9 cellular contexts compared by ENCODE assay signal in the genomic region with DNA sequence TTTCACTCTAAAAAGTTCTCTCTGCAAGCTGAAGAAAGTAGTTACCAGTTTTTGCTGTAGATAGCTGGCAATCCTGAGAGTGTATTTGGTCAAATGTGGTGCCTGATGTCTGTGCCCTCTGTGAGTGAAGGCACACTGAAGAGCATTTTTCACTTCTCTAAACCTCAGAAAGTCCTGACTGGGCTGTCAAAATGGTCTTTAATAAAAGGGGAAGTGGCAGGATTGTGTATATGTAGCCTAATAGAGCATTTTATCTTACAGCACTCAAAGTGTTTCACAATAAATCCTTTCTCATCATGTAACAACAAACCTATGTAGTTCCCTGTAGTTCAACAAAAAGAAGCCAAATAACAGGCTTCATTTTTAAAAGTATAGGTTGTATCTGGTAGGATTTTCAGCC.
DNase-seq lines count a peak whose midpoint lies in the region; ATAC-seq and TF ChIP-seq lines count a peak whose summit lies in the region.
"Had no signal": no experiment of that assay in that cellular context is flagged by ENCODE, and none has a peak within 500 bp of the region (broad histone marks: within the 10 kb centered on the region; RNA-seq: fewer than 3 reads in every experiment).

No MANE protein-coding gene starts in this region.

- H3K27me3 Mint-ChIP-seq in T-cell, result no peaks in the 10 kb centered on the region
- H3K27me3 Mint-ChIP-seq in CD4-positive, alpha-beta memory T cell, result no peaks in the 10 kb centered on the region

- ATAC-seq in HG03196 (IDR thresholded peaks at IDR 0.05; ENCODE audit: unreplicated experiment) (peak; percentile 98), T-cell (replicated peaks in 1 of 4) (no peak)

- no peaks in the 10 kb centered on the region for H3K36me3 ChIP-seq in CD4-positive, alpha-beta memory T cell (ENCODE audit: insufficient read depth, low read length)

- H3K27ac Mint-ChIP-seq in T-cell, result no peak overlapping the region
- H3K27ac Mint-ChIP-seq in CD4-positive, alpha-beta memory T cell, result no peak overlapping the region

- POLR2A ChIA-PET in GM10248 (lab: Yijun Ruan, JAX), result no interaction called here
- POLR2A ChIA-PET in HEK293T (lab: Yijun Ruan, JAX), result no interaction called here
- POLR2A ChIA-PET in T-cell (lab: Charles Lee), result no interaction called here
- POLR2A ChIA-PET in CD4-positive, alpha-beta memory T cell (lab: Charles Lee; ENCODE audit: partially characterized antibody), result no interaction called here

- no peaks in the 10 kb centered on the region for H3K27me3 ChIP-seq in CD4-positive, alpha-beta memory T cell (ENCODE audit: insufficient read depth, low read length)

- H3K36me3 Mint-ChIP-seq in T-cell, result no peaks in the 10 kb centered on the region
- H3K36me3 Mint-ChIP-seq in CD4-positive, alpha-beta memory T cell, result no peaks in the 10 kb centered on the region

- TF ChIP-seq CTCF in GM10248 (IDR thresholded peaks at IDR 0.05; ENCODE audit: control extremely low read depth, extremely low read depth, low read depth, missing control alignments) (no peak), GM20000 (IDR thresholded peaks at IDR 0.05; ENCODE audit: extremely low read depth, missing control alignments) (no peak)

- H3K9me3 ChIP-seq in CD4-positive, alpha-beta memory T cell (ENCODE audit: control insufficient read depth in 1 of 2, low read length in 2 of 2), result no peaks in the 10 kb centered on the region

- intact Hi-C loops in CD4-positive, alpha-beta memory T cell (cut with micrococcal nuclease), result no loop called here

- H3K4me3 Mint-ChIP-seq in T-cell, result no peak overlapping the region
- H3K4me3 Mint-ChIP-seq in CD4-positive, alpha-beta memory T cell, result no peak overlapping the region
- H3K4me3 Mint-ChIP-seq: neural crest cell had no signal

- H3K4me1 ChIP-seq in CD4-positive, alpha-beta memory T cell (ENCODE audit: insufficient read depth, low read length), result no peaks in the 10 kb centered on the region

- H3K4me1 Mint-ChIP-seq in T-cell, result no peaks in the 10 kb centered on the region
- no peaks in the 10 kb centered on the region for H3K4me1 Mint-ChIP-seq in CD4-positive, alpha-beta memory T cell
- H3K4me1 Mint-ChIP-seq: neural crest cell had no signal

- no peaks in the 10 kb centered on the region for H3K9me3 Mint-ChIP-seq in T-cell
- H3K9me3 Mint-ChIP-seq in CD4-positive, alpha-beta memory T cell, result no peaks in the 10 kb centered on the region
- H3K9me3 Mint-ChIP-seq: neural crest cell had no signal

- peak; percentile 23 for DNase-seq in GM10248 (ENCODE audit: extremely low spot score)
- peak; percentile 18 for DNase-seq in GM20000 (ENCODE audit: low spot score)
- peak; percentile 3 for DNase-seq in UCSD-AML1 (lab: John Stamatoyannopoulos, UW; ENCODE audit: unreplicated experiment)
- no peak for DNase-seq in HEK293T (ENCODE audit: extremely low spot score)
- no peak for DNase-seq in kidney tubule cell (ENCODE audit: low spot score)
- DNase-seq in T-cell, result no peak
- no peak for DNase-seq in CD4-positive, alpha-beta memory T cell

- CTCF ChIA-PET in GM10248 (lab: Yijun Ruan, JAX), result interaction anchor here (2.6 kb wide), 1 partner anchor 10 kb away, joined by 12 read pairs; no protein-coding TSS in a partner anchor
- CTCF ChIA-PET in HEK293T (lab: Yijun Ruan, JAX), result no interaction called here
- CTCF ChIA-PET in T-cell (lab: Charles Lee), result no interaction called here
- CTCF ChIA-PET in CD4-positive, alpha-beta memory T cell (lab: Charles Lee; ENCODE audit: partially characterized antibody), result no interaction called here

- H3K4me3 ChIP-seq in CD4-positive, alpha-beta memory T cell (ENCODE audit: low read length in 2 of 2), result no peak overlapping the region

- no peak overlapping the region for H3K27ac ChIP-seq in CD4-positive, alpha-beta memory T cell (ENCODE audit: low read depth, low read length)

TF ChIP-seq in HEK293T, 16 proteins besides CTCF, POLR2A, EP300 and RAD21:
- TF ChIP-seq NFRKB (IDR thresholded peaks at IDR 0.05), result no peak
- TF ChIP-seq, protein P1, sequence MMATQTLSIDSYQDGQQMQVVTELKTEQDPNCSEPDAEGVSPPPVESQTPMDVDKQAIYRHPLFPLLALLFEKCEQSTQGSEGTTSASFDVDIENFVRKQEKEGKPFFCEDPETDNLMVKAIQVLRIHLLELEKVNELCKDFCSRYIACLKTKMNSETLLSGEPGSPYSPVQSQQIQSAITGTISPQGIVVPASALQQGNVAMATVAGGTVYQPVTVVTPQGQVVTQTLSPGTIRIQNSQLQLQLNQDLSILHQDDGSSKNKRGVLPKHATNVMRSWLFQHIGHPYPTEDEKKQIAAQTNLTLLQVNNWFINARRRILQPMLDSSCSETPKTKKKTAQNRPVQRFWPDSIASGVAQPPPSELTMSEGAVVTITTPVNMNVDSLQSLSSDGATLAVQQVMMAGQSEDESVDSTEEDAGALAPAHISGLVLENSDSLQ (IDR thresholded peaks at IDR 0.05), result no peak
- TF ChIP-seq SUZ12 (IDR thresholded peaks at IDR 0.05), result no peak
- no peak for TF ChIP-seq TARDBP (IDR thresholded peaks at IDR 0.05)
- no peak for TF ChIP-seq LEF1 (IDR thresholded peaks at IDR 0.05; ENCODE audit: borderline replicate concordance)

Comparison
In these comparisons a context has a peak if more than half of its experiments do, and no peak if none do; other contexts are left out.
1. DNase-seq: peak in GM10248 (single experiment), GM20000 (single experiment) and UCSD-AML1 (single experiment); none in HEK293T (single experiment), kidney tubule cell (single experiment), T-cell (0 of 34) and CD4-positive, alpha-beta memory T cell (0 of 5).